19 cellular contexts compared by ENCODE assay signal in the genomic region with DNA sequence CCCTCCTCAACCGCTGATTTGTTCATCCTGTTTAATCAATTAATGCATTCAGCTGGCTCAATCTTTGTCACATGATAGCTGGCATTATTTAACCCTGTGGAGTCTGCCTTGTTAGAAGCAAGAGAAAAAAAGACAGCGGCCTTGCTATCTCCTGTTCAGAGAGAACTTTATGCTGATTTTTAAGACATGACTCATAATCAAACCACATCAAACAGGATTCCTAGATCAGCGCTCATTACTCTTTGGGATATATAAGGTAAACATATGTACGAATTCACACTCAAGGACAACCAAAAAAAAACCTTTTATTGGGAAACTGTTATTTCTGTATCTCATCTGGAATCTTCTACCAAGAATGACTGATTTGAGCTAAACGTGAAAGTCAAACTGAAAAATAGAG.
A peak's percentile ranks its signal among the peaks of the same experiment; 100 is the strongest.
DNase-seq lines count a peak whose midpoint lies in the region; ATAC-seq and TF ChIP-seq lines count a peak whose summit lies in the region.
"Had no signal": no experiment of that assay in that cellular context is flagged by ENCODE, and none has a peak within 500 bp of the region (broad histone marks: within the 10 kb centered on the region; RNA-seq: fewer than 3 reads in every experiment).

No MANE protein-coding gene starts in this region.

- no peaks in the 10 kb centered on the region for H3K27me3 ChIP-seq in thoracic aorta (replicated peaks; ENCODE audit: insufficient read depth)
- H3K27me3 ChIP-seq: pancreas had no signal

- ATAC-seq in thoracic aorta (ENCODE audit: insufficient number of reproducible peaks, low FRiP score, low read depth) = no peak
- no peak for ATAC-seq in mucosa of descending colon
- no peak for ATAC-seq in HG02973 (IDR thresholded peaks at IDR 0.05; ENCODE audit: unreplicated experiment)
- ATAC-seq: lower lobe of right lung, pancreas had no signal

- H3K4me1 ChIP-seq in thoracic aorta (ENCODE audit: control insufficient read depth in 1 of 2, low read depth in 2 of 2) (peaks cover 29 to 69% of the 10 kb centered on the region in 2 donors), mucosa of descending colon (ENCODE audit: low read depth) (no peaks in the 10 kb centered on the region)
- H3K4me1 ChIP-seq: lower lobe of right lung, pancreas had no signal

- intact Hi-C loops in mucosa of descending colon (cut with DNase I, micrococcal nuclease) = no loop called here

- no peak overlapping the region for H3K4me3 ChIP-seq in fibroblast of pulmonary artery (replicated peaks; ENCODE audit: low read depth, low read length)
- no peak overlapping the region for H3K4me3 ChIP-seq in thoracic aorta
- H3K4me3 ChIP-seq in mucosa of descending colon = no peak overlapping the region
- H3K4me3 ChIP-seq: dorsolateral prefrontal cortex, lower lobe of right lung, pancreas had no signal

- H3K9me3 ChIP-seq in thoracic aorta (no peaks in the 10 kb centered on the region), mucosa of descending colon (no peaks in the 10 kb centered on the region)
- H3K9me3 ChIP-seq: lower lobe of right lung, pancreas had no signal

- no peaks in the 10 kb centered on the region for H3K36me3 ChIP-seq in thoracic aorta
- H3K36me3 ChIP-seq in mucosa of descending colon (ENCODE audit: low read depth) = no peaks in the 10 kb centered on the region
- H3K36me3 ChIP-seq: lower lobe of right lung, pancreas had no signal

- DNase-seq in HCEC 1CT = peak; percentile 75
- peak; percentile 50 for DNase-seq in SW480 (ENCODE audit: low spot score)
- peak; percentile 18 for DNase-seq in fibroblast of pulmonary artery (ENCODE audit: low read depth)
- DNase-seq in thoracic aorta (ENCODE audit: low spot score) = no peak
- DNase-seq in mucosa of descending colon = no peak
- DNase-seq in DMS 273 treated with DMSO at 0.1 percent for 48 hours (lab: John Stamatoyannopoulos, UW) = no peak
- DNase-seq: activated CD4-positive, alpha-beta T cell treated with anti-CD3 and anti-CD28 coated beads, Interleukin-2, amount 10 ng/mL, durations not matched to agents 24 days and 14 days; activated gamma-delta T cell treated with Interleukin-2 at 50 U/mL for 16 hours; aorta; C1 segment of cervical spinal cord; DMS153; dorsolateral prefrontal cortex; lower lobe of right lung; NCI-H1436; NCI-H82; pancreas; stimulated activated CD4-positive, alpha-beta T cell treated with anti-CD3 and anti-CD28 coated beads, Interleukin-4, amount 100 ng/mL, for 1 hour; SW 1271 had no signal

- peak overlapping the region; percentile 40 to 80 for H3K27ac ChIP-seq in thoracic aorta
- H3K27ac ChIP-seq: dorsolateral prefrontal cortex, lower lobe of right lung, pancreas had no signal

- TF ChIP-seq CTCF in fibroblast of pulmonary artery (IDR thresholded peaks at IDR 0.05; ENCODE audit: low read length, missing control alignments) (no peak), thoracic aorta (IDR thresholded peaks at IDR 0.05) (no peak), mucosa of descending colon (IDR thresholded peaks at IDR 0.05) (no peak)

Comparison
In these comparisons a context has a peak if more than half of its experiments do, and no peak if none do; other contexts are left out.
1. DNase-seq: peak in HCEC 1CT (single experiment), SW480 (single experiment) and fibroblast of pulmonary artery (single experiment); none in thoracic aorta (single experiment), mucosa of descending colon (0 of 3) and DMS 273 treated with DMSO at 0.1 percent for 48 hours (single experiment).